ENCODE assay signal across 9 cellular contexts in the genomic region with DNA sequence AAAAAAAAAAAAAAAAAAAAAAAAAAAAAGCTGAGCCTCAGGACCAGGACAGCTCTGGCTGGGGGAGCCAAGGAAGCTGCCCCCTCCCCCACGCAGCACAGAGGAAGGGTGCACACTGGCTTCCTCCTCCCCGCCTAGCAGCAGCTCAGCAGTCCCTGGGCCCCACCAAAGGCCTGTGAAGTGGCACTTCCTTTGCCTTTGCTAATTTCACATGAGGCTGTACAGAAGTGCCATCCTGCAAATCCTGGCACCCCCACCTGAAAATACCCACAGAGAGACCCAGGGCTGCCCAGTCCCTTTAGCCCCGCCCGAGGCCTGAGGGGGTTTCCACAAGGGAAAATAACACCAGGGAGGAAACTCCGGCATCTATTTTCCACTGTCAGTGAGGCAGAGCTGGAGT. TPM values are rescaled to one million over a fixed set of nuclear protein-coding genes. Genes with fewer than 3 reads are reported as not detected.
A peak's percentile ranks its signal among the peaks of the same experiment; 100 is the strongest.
DNase-seq lines count a peak whose midpoint lies in the region; ATAC-seq and TF ChIP-seq lines count a peak whose summit lies in the region.
"Had no signal": no experiment of that assay in that cellular context is flagged by ENCODE, and none has a peak within 500 bp of the region (broad histone marks: within the 10 kb centered on the region; RNA-seq: fewer than 3 reads in every experiment).

No MANE protein-coding gene starts in this region.

- WGBS in gastroesophageal sphincter (ENCODE audit: low coverage in 1 of 2), 2 donors = 0 to 100% methylated on average over 1 of the region's 5 CpGs

- no peak for TF ChIP-seq EP300 in gastroesophageal sphincter (IDR thresholded peaks at IDR 0.05)

- H3K9me3 Mint-ChIP-seq in stimulated activated effector memory CD8-positive, alpha-beta T cell treated with anti-CD3 and anti-CD28 coated beads, Interleukin-12 subunit alpha, Interleukin-12 subunit beta, amount 100 ng/mL, for 72 hours = no peaks in the 10 kb centered on the region

- peaks cover 79% of the 10 kb centered on the region for H3K4me1 Mint-ChIP-seq in stimulated activated effector memory CD8-positive, alpha-beta T cell treated with anti-CD3 and anti-CD28 coated beads, Interleukin-12 subunit alpha, Interleukin-12 subunit beta, amount 100 ng/mL, for 72 hours

- peak overlapping the region in 3 of 4 donors; percentile 16 to 97 (median 25) for H3K27ac ChIP-seq in gastroesophageal sphincter
- peak overlapping the region in 1 of 2 donors; percentile 33 for H3K27ac ChIP-seq in breast epithelium

- H3K27ac Mint-ChIP-seq in stimulated activated effector memory CD8-positive, alpha-beta T cell treated with anti-CD3 and anti-CD28 coated beads, Interleukin-12 subunit alpha, Interleukin-12 subunit beta, amount 100 ng/mL, for 72 hours = peak overlapping the region; percentile 93

- H3K4me3 ChIP-seq in gastroesophageal sphincter = no peak overlapping the region
- no peak overlapping the region for H3K4me3 ChIP-seq in breast epithelium

- ATAC-seq in gastroesophageal sphincter (no peak), GM18519 (IDR thresholded peaks at IDR 0.05; ENCODE audit: low FRiP score, unreplicated experiment) (no peak)
- ATAC-seq in stimulated activated effector memory CD8-positive, alpha-beta T cell treated with anti-CD3 and anti-CD28 coated beads, Interleukin-12 subunit alpha, Interleukin-12 subunit beta, amount 100 ng/mL, for 72 hours = no peak
- ATAC-seq: activated CD4-positive, CD25-positive, alpha-beta regulatory T cell treated with anti-CD3 and anti-CD28 coated beads, Interleukin-2, amount 50 U/mL, for 24 hours had no signal

- no peak for TF ChIP-seq CTCF in gastroesophageal sphincter (IDR thresholded peaks at IDR 0.05)
- no peak for TF ChIP-seq CTCF in breast epithelium (IDR thresholded peaks at IDR 0.05)

- H3K4me3 Mint-ChIP-seq in stimulated activated effector memory CD8-positive, alpha-beta T cell treated with anti-CD3 and anti-CD28 coated beads, Interleukin-12 subunit alpha, Interleukin-12 subunit beta, amount 100 ng/mL, for 72 hours = peak overlapping the region; percentile 82

- in situ Hi-C loops in KBM-7 (cut with MboI; ENCODE audit: low pct_unique_long_range_greater_than_20kb, low sequenced_read_pairs) = no loop called here

- intact Hi-C loops in breast epithelium (cut with DNase I; ENCODE audit: low total_unique reads) = no loop called here

- DNase-seq in KBM-7 (peak; percentile 65), DMS79 (lab: John Stamatoyannopoulos, UW) (no peak), NCI-H1436 (lab: John Stamatoyannopoulos, UW) (no peak), breast epithelium (ENCODE audit: low spot score in 2 of 2) (no peak)
- DNase-seq in activated CD4-positive, alpha-beta T cell treated with anti-CD3 and anti-CD28 coated beads, Interleukin-2, amount 50 U/mL, for 48 hours = peak; percentile 56 to 61
- DNase-seq in stimulated activated effector memory CD8-positive, alpha-beta T cell treated with anti-CD3 and anti-CD28 coated beads, Interleukin-12 subunit alpha, Interleukin-12 subunit beta, amount 100 ng/mL, for 72 hours (ENCODE audit: low spot score in 2 of 2) = peak in 1 of 2 donors; percentile 66

- peaks cover 81% of the 10 kb centered on the region for H3K36me3 Mint-ChIP-seq in stimulated activated effector memory CD8-positive, alpha-beta T cell treated with anti-CD3 and anti-CD28 coated beads, Interleukin-12 subunit alpha, Interleukin-12 subunit beta, amount 100 ng/mL, for 72 hours

- no peaks in the 10 kb centered on the region for H3K27me3 ChIP-seq in gastroesophageal sphincter
- no peaks in the 10 kb centered on the region for H3K27me3 ChIP-seq in breast epithelium

- H3K4me1 ChIP-seq in gastroesophageal sphincter = peaks cover 0 to 89% (median 30%) of the 10 kb centered on the region in 3 donors
- peaks cover 0 to 10% of the 10 kb centered on the region in 2 donors for H3K4me1 ChIP-seq in breast epithelium

- H3K9me3 ChIP-seq in gastroesophageal sphincter (no peaks in the 10 kb centered on the region), breast epithelium (no peaks in the 10 kb centered on the region)

- peaks cover 0 to 6% of the 10 kb centered on the region in 2 donors for H3K36me3 ChIP-seq in gastroesophageal sphincter
- no peaks in the 10 kb centered on the region for H3K36me3 ChIP-seq in breast epithelium

- TF ChIP-seq POLR2A in gastroesophageal sphincter (IDR thresholded peaks at IDR 0.05) = no peak
- no peak for TF ChIP-seq POLR2A in breast epithelium (IDR thresholded peaks at IDR 0.05)

RNA-seq across cellular contexts. Expression of a gene that starts 3.9 kb away (rescaled TPM):
- 10 to 100 TPM; 31.9 to 67.4 (median 52.2) TPM for total RNA-seq in gastroesophageal sphincter
- 10 to 100 TPM; 37.0 to 68.2 (median 37.0) TPM for total RNA-seq in breast epithelium

RNA-seq across cellular contexts. Expression of a gene that starts 18.6 kb away (rescaled TPM):
- total RNA-seq in gastroesophageal sphincter = 100 to 1,000 TPM in 1 of 4 donors, 10 to 100 TPM in 3; 42.4 to 114 (median 72.8) TPM
- total RNA-seq in breast epithelium = 10 to 100 TPM; 44.2 to 68.2 (median 47.9) TPM

RNA-seq across cellular contexts. Expression of a gene that starts 28.5 kb away (rescaled TPM):
- total RNA-seq in gastroesophageal sphincter = 10 to 100 TPM in 1 of 4 donors, 1 to 10 TPM in 3; 4.2 to 12.0 (median 5.1) TPM
- total RNA-seq in breast epithelium = 10 to 100 TPM; 12.3 to 24.3 (median 20.6) TPM

RNA-seq across cellular contexts. Expression of a gene that starts 39.5 kb away (rescaled TPM):
- 100 to 1,000 TPM in 2 of 4 donors, 10 to 100 TPM in 2; 72.1 to 141 (median 103) TPM for total RNA-seq in gastroesophageal sphincter
- total RNA-seq in breast epithelium = 100 to 1,000 TPM in 2 of 3 donors, 10 to 100 TPM in 1; 98.1 to 178 (median 142) TPM

Comparison
In these comparisons a context has a peak if more than half of its experiments do, and no peak if none do; other contexts are left out.
1. DNase-seq: peak in KBM-7 (single experiment) and activated CD4-positive, alpha-beta T cell treated with anti-CD3 and anti-CD28 coated beads, Interleukin-2, amount 50 U/mL, for 48 hours (2 of 2); none in DMS79 (single experiment), NCI-H1436 (single experiment) and breast epithelium (0 of 2).